Comparison of ENCODE assay signal across 13 cellular contexts in genomic region chr7:43790834-43791233, GRCh38. TPM values are rescaled to one million over a fixed set of nuclear protein-coding genes. Genes with fewer than 3 reads are reported as not detected.
DNase-seq lines count a peak whose midpoint lies in the region; ATAC-seq and TF ChIP-seq lines count a peak whose summit lies in the region.
"Had no signal": no experiment of that assay in that cellular context is flagged by ENCODE, and none has a peak within 500 bp of the region (broad histone marks: within the 10 kb centered on the region; RNA-seq: fewer than 3 reads in every experiment).

No MANE protein-coding gene starts in this region.

- H3K27me3 Mint-ChIP-seq in dendritic cell treated with granulocyte-macrophage colony-stimulating factor and Interleukin-4, amounts not matched to agents 40 ng/mL and 50 ng/mL, for 4 days, result no peaks in the 10 kb centered on the region
- H3K27me3 Mint-ChIP-seq: CD4-positive, alpha-beta memory T cell had no signal

- H3K4me3 Mint-ChIP-seq in dendritic cell treated with granulocyte-macrophage colony-stimulating factor and Interleukin-4, amounts not matched to agents 40 ng/mL and 50 ng/mL, for 4 days, result no peak overlapping the region
- H3K4me3 Mint-ChIP-seq: CD4-positive, alpha-beta memory T cell; H9 had no signal

- H3K4me1 ChIP-seq in neutrophil (ENCODE audit: control insufficient read depth in 1 of 2, insufficient read depth in 1 of 2, low read depth in 1 of 2, low read length in 1 of 2) (no peaks in the 10 kb centered on the region), left ventricle myocardium inferior (no peaks in the 10 kb centered on the region)

- TF ChIP-seq CTCF in HL-60 (IDR thresholded peaks at IDR 0.05; ENCODE audit: insufficient read depth, low read length), result no peak
- TF ChIP-seq CTCF in neutrophil (IDR thresholded peaks at IDR 0.05), result no peak
- TF ChIP-seq CTCF in left ventricle myocardium inferior (IDR thresholded peaks at IDR 0.05; ENCODE audit: borderline replicate concordance), result no peak

- no peak overlapping the region for H3K4me3 ChIP-seq in HL-60 (replicated peaks; ENCODE audit: insufficient read depth, low read length)
- H3K4me3 ChIP-seq in neutrophil (ENCODE audit: low read depth in 1 of 2, low read length in 1 of 2), result no peak overlapping the region
- no peak overlapping the region for H3K4me3 ChIP-seq in left ventricle myocardium inferior

- DNase-seq in HL-60 (ENCODE audit: low read depth in 1 of 2, low spot score in 1 of 2) (no peak), left ventricle myocardium inferior (no peak)
- no peak for DNase-seq in stimulated activated CD4-positive, alpha-beta T cell treated with anti-CD3 and anti-CD28 coated beads, Interleukin-4, amount 100 ng/mL, for 24 hours
- DNase-seq: AML-193; CD4-positive, alpha-beta memory T cell; DMS153; DMS79; GDM1; H9 had no signal

- H3K9me3 Mint-ChIP-seq in dendritic cell treated with granulocyte-macrophage colony-stimulating factor and Interleukin-4, amounts not matched to agents 40 ng/mL and 50 ng/mL, for 4 days, result no peaks in the 10 kb centered on the region
- H3K9me3 Mint-ChIP-seq: CD4-positive, alpha-beta memory T cell; H9 had no signal

- H3K4me1 Mint-ChIP-seq in dendritic cell treated with granulocyte-macrophage colony-stimulating factor and Interleukin-4, amounts not matched to agents 40 ng/mL and 50 ng/mL, for 4 days (ENCODE audit: low read depth), result peaks cover 29% of the 10 kb centered on the region
- H3K4me1 Mint-ChIP-seq: H9 had no signal

- H3K27ac ChIP-seq in HL-60 (replicated peaks) (peak overlapping the region; percentile 73), neutrophil (peak overlapping the region; percentile 51), left ventricle myocardium inferior (replicated peaks) (no peak overlapping the region)
- H3K27ac ChIP-seq: C4-2B had no signal

- no peak for ATAC-seq in GM19324 (IDR thresholded peaks at IDR 0.05; ENCODE audit: low FRiP score, unreplicated experiment)

- peaks cover 98% of the 10 kb centered on the region for H3K36me3 Mint-ChIP-seq in dendritic cell treated with granulocyte-macrophage colony-stimulating factor and Interleukin-4, amounts not matched to agents 40 ng/mL and 50 ng/mL, for 4 days (ENCODE audit: low read depth)

- peak overlapping the region; percentile 62 for H3K27ac Mint-ChIP-seq in dendritic cell treated with granulocyte-macrophage colony-stimulating factor and Interleukin-4, amounts not matched to agents 40 ng/mL and 50 ng/mL, for 4 days
- H3K27ac Mint-ChIP-seq: H9 had no signal

- H3K27me3 ChIP-seq in HL-60 (ENCODE audit: insufficient read depth, poor library complexity, severe bottlenecking) (no peaks in the 10 kb centered on the region), neutrophil (no peaks in the 10 kb centered on the region), left ventricle myocardium inferior (ENCODE audit: low read depth) (no peaks in the 10 kb centered on the region)

- H3K36me3 ChIP-seq in neutrophil (peaks cover 27% of the 10 kb centered on the region), left ventricle myocardium inferior (peaks cover 73% of the 10 kb centered on the region)

- H3K9me3 ChIP-seq in neutrophil, result no peaks in the 10 kb centered on the region
- H3K9me3 ChIP-seq in left ventricle myocardium inferior (replicated peaks), result no peaks in the 10 kb centered on the region

- intact Hi-C loops in dendritic cell treated with granulocyte-macrophage colony-stimulating factor and Interleukin-4, amounts not matched to agents 40 ng/mL and 50 ng/mL, for 4 days (cut with micrococcal nuclease), result no loop called here
- intact Hi-C loops in left ventricle myocardium inferior (cut with micrococcal nuclease), result no loop called here

RNA-seq across cellular contexts. Expression of gene BLVRA, which starts 32.4 kb away (rescaled TPM):
- total RNA-seq in left ventricle myocardium inferior, result 44.8 TPM
